In the genomic region with DNA sequence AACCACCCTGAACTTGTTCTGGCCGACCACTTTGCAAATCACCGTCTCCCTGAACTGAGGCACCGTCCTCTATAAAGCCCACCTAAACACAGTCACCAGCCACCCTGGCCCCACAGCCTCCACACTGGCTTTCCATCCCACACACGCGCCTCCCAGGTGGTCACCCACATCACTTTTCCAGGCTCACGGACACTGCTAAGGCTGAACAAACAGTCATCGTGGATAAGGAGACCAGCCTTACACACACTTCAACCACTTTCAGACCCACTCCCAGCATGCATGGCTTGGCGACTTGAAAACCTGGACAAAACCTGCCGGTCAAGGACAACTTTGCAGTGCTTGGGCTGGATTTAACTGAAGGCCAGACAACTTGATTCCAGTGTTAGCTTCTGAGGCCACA, we compare ENCODE assay signal across 1 cellular context.
TF ChIP-seq lines count a peak whose summit lies in the region.

No MANE protein-coding gene starts in this region.

TF ChIP-seq in IMR-90, 13 proteins besides CTCF, POLR2A, EP300 and RAD21:
- TF ChIP-seq MAFK (IDR thresholded peaks at IDR 0.05; ENCODE audit: low read depth, low read length): no peak
